1 cellular context compared by ENCODE assay signal in the genomic region with DNA sequence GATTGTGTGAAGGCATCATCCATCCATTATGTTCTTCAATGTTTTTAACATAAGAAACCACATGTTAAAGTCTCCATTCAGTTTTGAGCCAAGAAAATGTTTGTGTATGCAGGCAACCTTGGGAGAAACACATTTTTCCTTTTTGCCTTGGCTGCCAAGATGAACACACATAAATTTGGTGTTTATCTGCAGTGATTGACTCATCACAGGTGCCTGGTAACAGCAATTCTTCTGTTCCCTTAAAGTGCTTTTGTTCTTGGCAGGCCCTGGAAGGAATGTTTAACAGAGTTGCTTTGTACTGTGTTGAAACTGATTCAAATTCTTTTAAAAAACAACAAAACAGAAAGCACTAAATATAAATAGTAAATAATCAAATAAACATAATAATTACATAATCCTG.
TF ChIP-seq lines count a peak whose summit lies in the region.

No MANE protein-coding gene starts in this region.

TF ChIP-seq in GM23338, 12 proteins besides CTCF, POLR2A, EP300 and RAD21 (continued from another document):
- TF ChIP-seq, protein P1, sequence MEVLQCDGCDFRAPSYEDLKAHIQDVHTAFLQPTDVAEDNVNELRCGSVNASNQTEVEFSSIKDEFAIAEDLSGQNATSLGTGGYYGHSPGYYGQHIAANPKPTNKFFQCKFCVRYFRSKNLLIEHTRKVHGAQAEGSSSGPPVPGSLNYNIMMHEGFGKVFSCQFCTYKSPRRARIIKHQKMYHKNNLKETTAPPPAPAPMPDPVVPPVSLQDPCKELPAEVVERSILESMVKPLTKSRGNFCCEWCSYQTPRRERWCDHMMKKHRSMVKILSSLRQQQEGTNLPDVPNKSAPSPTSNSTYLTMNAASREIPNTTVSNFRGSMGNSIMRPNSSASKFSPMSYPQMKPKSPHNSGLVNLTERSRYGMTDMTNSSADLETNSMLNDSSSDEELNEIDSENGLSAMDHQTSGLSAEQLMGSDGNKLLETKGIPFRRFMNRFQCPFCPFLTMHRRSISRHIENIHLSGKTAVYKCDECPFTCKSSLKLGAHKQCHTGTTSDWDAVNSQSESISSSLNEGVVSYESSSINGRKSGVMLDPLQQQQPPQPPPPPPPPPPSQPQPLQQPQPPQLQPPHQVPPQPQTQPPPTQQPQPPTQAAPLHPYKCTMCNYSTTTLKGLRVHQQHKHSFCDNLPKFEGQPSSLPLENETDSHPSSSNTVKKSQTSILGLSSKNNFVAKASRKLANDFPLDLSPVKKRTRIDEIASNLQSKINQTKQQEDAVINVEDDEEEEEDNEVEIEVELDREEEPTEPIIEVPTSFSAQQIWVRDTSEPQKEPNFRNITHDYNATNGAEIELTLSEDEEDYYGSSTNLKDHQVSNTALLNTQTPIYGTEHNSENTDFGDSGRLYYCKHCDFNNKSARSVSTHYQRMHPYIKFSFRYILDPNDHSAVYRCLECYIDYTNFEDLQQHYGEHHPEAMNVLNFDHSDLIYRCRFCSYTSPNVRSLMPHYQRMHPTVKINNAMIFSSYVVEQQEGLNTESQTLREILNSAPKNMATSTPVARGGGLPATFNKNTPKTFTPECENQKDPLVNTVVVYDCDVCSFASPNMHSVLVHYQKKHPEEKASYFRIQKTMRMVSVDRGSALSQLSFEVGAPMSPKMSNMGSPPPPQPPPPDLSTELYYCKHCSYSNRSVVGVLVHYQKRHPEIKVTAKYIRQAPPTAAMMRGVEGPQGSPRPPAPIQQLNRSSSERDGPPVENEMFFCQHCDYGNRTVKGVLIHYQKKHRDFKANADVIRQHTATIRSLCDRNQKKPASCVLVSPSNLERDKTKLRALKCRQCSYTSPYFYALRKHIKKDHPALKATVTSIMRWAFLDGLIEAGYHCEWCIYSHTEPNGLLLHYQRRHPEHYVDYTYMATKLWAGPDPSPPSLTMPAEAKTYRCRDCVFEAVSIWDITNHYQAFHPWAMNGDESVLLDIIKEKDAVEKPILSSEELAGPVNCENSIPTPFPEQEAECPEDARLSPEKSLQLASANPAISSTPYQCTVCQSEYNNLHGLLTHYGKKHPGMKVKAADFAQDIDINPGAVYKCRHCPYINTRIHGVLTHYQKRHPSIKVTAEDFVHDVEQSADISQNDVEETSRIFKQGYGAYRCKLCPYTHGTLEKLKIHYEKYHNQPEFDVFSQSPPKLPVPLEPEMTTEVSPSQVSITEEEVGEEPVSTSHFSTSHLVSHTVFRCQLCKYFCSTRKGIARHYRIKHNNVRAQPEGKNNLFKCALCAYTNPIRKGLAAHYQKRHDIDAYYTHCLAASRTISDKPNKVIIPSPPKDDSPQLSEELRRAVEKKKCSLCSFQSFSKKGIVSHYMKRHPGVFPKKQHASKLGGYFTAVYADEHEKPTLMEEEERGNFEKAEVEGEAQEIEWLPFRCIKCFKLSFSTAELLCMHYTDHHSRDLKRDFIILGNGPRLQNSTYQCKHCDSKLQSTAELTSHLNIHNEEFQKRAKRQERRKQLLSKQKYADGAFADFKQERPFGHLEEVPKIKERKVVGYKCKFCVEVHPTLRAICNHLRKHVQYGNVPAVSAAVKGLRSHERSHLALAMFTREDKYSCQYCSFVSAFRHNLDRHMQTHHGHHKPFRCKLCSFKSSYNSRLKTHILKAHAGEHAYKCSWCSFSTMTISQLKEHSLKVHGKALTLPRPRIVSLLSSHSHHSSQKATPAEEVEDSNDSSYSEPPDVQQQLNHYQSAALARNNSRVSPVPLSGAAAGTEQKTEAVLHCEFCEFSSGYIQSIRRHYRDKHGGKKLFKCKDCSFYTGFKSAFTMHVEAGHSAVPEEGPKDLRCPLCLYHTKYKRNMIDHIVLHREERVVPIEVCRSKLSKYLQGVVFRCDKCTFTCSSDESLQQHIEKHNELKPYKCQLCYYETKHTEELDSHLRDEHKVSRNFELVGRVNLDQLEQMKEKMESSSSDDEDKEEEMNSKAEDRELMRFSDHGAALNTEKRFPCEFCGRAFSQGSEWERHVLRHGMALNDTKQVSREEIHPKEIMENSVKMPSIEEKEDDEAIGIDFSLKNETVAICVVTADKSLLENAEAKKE (CRISPR knock-in tag; IDR thresholded peaks at IDR 0.05), result no peak
- TF ChIP-seq ZNF331 (CRISPR knock-in tag; IDR thresholded peaks at IDR 0.05; ENCODE audit: low read depth) (no peak), JUNB (IDR thresholded peaks at IDR 0.05; ENCODE audit: unreplicated experiment) (no peak), STAT1 (IDR thresholded peaks at IDR 0.05; ENCODE audit: unreplicated experiment) (no peak), CREB1 (CRISPR knock-in tag; IDR thresholded peaks at IDR 0.05; ENCODE audit: low read depth) (no peak), EZH2 (IDR thresholded peaks at IDR 0.05; ENCODE audit: low read depth, unreplicated experiment) (no peak), ZNF114 (CRISPR knock-in tag; IDR thresholded peaks at IDR 0.05) (no peak), NANOG (IDR thresholded peaks at IDR 0.05; ENCODE audit: borderline replicate concordance) (no peak), POLR2AphosphoS5 (IDR thresholded peaks at IDR 0.05; ENCODE audit: low read depth) (no peak)
- TF ChIP-seq, protein P2, sequence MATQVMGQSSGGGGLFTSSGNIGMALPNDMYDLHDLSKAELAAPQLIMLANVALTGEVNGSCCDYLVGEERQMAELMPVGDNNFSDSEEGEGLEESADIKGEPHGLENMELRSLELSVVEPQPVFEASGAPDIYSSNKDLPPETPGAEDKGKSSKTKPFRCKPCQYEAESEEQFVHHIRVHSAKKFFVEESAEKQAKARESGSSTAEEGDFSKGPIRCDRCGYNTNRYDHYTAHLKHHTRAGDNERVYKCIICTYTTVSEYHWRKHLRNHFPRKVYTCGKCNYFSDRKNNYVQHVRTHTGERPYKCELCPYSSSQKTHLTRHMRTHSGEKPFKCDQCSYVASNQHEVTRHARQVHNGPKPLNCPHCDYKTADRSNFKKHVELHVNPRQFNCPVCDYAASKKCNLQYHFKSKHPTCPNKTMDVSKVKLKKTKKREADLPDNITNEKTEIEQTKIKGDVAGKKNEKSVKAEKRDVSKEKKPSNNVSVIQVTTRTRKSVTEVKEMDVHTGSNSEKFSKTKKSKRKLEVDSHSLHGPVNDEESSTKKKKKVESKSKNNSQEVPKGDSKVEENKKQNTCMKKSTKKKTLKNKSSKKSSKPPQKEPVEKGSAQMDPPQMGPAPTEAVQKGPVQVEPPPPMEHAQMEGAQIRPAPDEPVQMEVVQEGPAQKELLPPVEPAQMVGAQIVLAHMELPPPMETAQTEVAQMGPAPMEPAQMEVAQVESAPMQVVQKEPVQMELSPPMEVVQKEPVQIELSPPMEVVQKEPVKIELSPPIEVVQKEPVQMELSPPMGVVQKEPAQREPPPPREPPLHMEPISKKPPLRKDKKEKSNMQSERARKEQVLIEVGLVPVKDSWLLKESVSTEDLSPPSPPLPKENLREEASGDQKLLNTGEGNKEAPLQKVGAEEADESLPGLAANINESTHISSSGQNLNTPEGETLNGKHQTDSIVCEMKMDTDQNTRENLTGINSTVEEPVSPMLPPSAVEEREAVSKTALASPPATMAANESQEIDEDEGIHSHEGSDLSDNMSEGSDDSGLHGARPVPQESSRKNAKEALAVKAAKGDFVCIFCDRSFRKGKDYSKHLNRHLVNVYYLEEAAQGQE (IDR thresholded peaks at IDR 0.05; ENCODE audit: unreplicated experiment), result no peak
